10 cellular contexts compared by ENCODE assay signal in the genomic region with DNA sequence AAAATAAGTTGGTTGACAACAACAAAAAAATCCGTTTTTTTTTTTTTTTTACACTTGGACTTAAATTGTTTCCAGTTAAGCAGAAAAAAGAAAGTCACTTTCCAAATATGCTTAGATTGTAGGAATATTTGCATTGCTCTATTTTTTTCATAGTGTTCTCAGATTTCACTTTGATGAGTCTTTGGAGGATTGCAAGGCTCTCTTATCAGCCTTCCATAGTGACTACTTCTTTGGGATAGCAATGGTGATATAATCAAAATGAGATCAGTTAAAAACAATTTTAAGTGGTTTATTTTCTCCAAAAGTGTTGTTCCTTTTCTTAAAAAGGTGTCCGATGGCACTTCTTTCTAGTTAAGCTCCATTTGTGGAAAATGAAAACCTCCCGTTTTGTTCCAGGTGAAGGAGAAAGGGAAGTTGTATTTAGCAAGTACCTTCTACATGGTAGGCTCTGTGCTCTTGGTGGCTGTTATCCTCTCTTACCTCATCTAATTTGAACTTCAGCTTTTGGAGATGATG. TPM values are rescaled to one million over a fixed set of nuclear protein-coding genes. Genes with fewer than 3 reads are reported as not detected.
A peak's percentile ranks its signal among the peaks of the same experiment; 100 is the strongest.
DNase-seq lines count a peak whose midpoint lies in the region; ATAC-seq, FAIRE-seq and TF ChIP-seq lines count a peak whose summit lies in the region.
"Had no signal": no experiment of that assay in that cellular context is flagged by ENCODE, and none has a peak within 500 bp of the region (broad histone marks: within the 10 kb centered on the region; RNA-seq: fewer than 3 reads in every experiment).

No MANE protein-coding gene starts in this region.

- H3K27ac Mint-ChIP-seq in GM23338, result no peak overlapping the region
- peak overlapping the region; percentile 46 for H3K27ac Mint-ChIP-seq in activated T-helper 2 cell treated with anti-CD3 and anti-CD28 coated beads, Interferon-gamma antibody, Interleukin-2, Interleukin-4, amounts not matched to agents 10 μg/mL and 5 μg/mL and 100 μg/mL, durations not matched to agents 14 hours and 24 hours and 36 hours

- peaks cover 49% of the 10 kb centered on the region for H3K4me1 ChIP-seq in GM23338 (ENCODE audit: insufficient read depth)
- peaks cover 0 to 15% (median 9%) of the 10 kb centered on the region in 4 donors for H3K4me1 ChIP-seq in tibial artery

- no peak for FAIRE-seq in urothelium cell line (lab: Jason Lieb, UNC)
- FAIRE-seq: GM12891 had no signal

- H3K27me3 Mint-ChIP-seq in GM23338 (ENCODE audit: insufficient read depth, low read depth, poor library complexity), result peaks cover 24% of the 10 kb centered on the region
- peaks cover 5% of the 10 kb centered on the region for H3K27me3 Mint-ChIP-seq in activated T-helper 2 cell treated with anti-CD3 and anti-CD28 coated beads, Interferon-gamma antibody, Interleukin-2, Interleukin-4, amounts not matched to agents 10 μg/mL and 5 μg/mL and 100 μg/mL, durations not matched to agents 14 hours and 24 hours and 36 hours (ENCODE audit: low read depth)

- H3K27me3 ChIP-seq in AG04450 (ENCODE audit: control insufficient read depth, insufficient read depth, low read length) (no peaks in the 10 kb centered on the region), GM23338 (ENCODE audit: insufficient read depth) (peaks cover 30% of the 10 kb centered on the region), tibial artery (peaks cover 0 to 23% of the 10 kb centered on the region in 2 donors)

- intact Hi-C loops in activated T-helper 2 cell treated with anti-CD3 and anti-CD28 coated beads, Interferon-gamma antibody, Interleukin-2, Interleukin-4, amounts not matched to agents 10 μg/mL and 5 μg/mL and 100 μg/mL, durations not matched to agents 14 hours and 24 hours and 36 hours (cut with micrococcal nuclease), result loop anchor here (2.0 to 10.0 kb wide), 6 partner anchors 77 to 338 kb away; partner anchors contain the start of gene ZCCHC9
- intact Hi-C loops in tibial artery (cut with DNase I; ENCODE audit: low total_unique reads), result no loop called here

- POLR2A ChIA-PET in AG04450 (lab: Yijun Ruan, JAX), result interaction anchor here (0.7 kb wide), 1 partner anchor 10 kb away, joined by 4 read pairs; no protein-coding TSS in a partner anchor

- H2AFZ ChIP-seq in GM23338, result no peak overlapping the region

- peak overlapping the region; percentile 64 for H3K4me2 ChIP-seq in GM23338

- peak overlapping the region; percentile 21 for H3K4me3 ChIP-seq in AG04450 (ENCODE audit: low read depth, low read length)
- peak overlapping the region; percentile 19; the same call in 1 of the 2 replicates for H3K4me3 ChIP-seq in GM23338
- H3K4me3 ChIP-seq in tibial artery, result no peak overlapping the region

- H3K4me3 Mint-ChIP-seq in GM23338, result no peak overlapping the region
- peak overlapping the region; percentile 45 for H3K4me3 Mint-ChIP-seq in activated T-helper 2 cell treated with anti-CD3 and anti-CD28 coated beads, Interferon-gamma antibody, Interleukin-2, Interleukin-4, amounts not matched to agents 10 μg/mL and 5 μg/mL and 100 μg/mL, durations not matched to agents 14 hours and 24 hours and 36 hours (ENCODE audit: low read depth)

- H3K79me2 ChIP-seq in GM23338 (replicated peaks; ENCODE audit: insufficient read depth), result peaks cover 66% of the 10 kb centered on the region

- H3K9me3 Mint-ChIP-seq in GM23338, result peaks cover 5% of the 10 kb centered on the region; the same call in 1 of the 3 replicates
- no peaks in the 10 kb centered on the region for H3K9me3 Mint-ChIP-seq in activated T-helper 2 cell treated with anti-CD3 and anti-CD28 coated beads, Interferon-gamma antibody, Interleukin-2, Interleukin-4, amounts not matched to agents 10 μg/mL and 5 μg/mL and 100 μg/mL, durations not matched to agents 14 hours and 24 hours and 36 hours

- H4K20me1 ChIP-seq in GM23338 (replicated peaks; ENCODE audit: insufficient read depth), result no peaks in the 10 kb centered on the region

- in situ Hi-C loops in G401 (cut with HindIII; ENCODE audit: low sequenced_read_pairs), result no loop called here

- DNase-seq in AG04450 (ENCODE audit: low read depth, low spot score), result no peak
- no peak for DNase-seq in GM23338 (ENCODE audit: low spot score)
- DNase-seq in activated T-helper 2 cell treated with anti-CD3 and anti-CD28 coated beads, Interferon-gamma antibody, Interleukin-2, Interleukin-4, amounts not matched to agents 10 μg/mL and 5 μg/mL and 100 μg/mL, durations not matched to agents 14 hours and 24 hours and 36 hours (ENCODE audit: low spot score), result no peak
- DNase-seq in iris pigment epithelial cell (ENCODE audit: low read depth), result peak; percentile 80
- DNase-seq in stimulated activated CD4-positive, alpha-beta T cell treated with anti-CD3 and anti-CD28 coated beads, Interleukin-2, amount 100 ng/mL, for 24 hours, result no peak
- no peak for DNase-seq in tibial artery
- no peak for DNase-seq in G401 (ENCODE audit: low spot score)
- DNase-seq in urothelium cell line (ENCODE audit: low spot score), result no peak
- DNase-seq: NCI-H345 had no signal

- peaks cover 7% of the 10 kb centered on the region; the same call in 1 of the 2 replicates for H3F3A ChIP-seq in GM23338 (replicated peaks; ENCODE audit: low read depth)

- no peaks in the 10 kb centered on the region for H3K36me3 ChIP-seq in GM23338 (ENCODE audit: insufficient read depth)
- H3K36me3 ChIP-seq in tibial artery, result no peaks in the 10 kb centered on the region

- H3K9me3 ChIP-seq in AG04450 (ENCODE audit: control insufficient read depth, insufficient read depth, low read length), result no peaks in the 10 kb centered on the region
- H3K9me3 ChIP-seq in tibial artery, result no peaks in the 10 kb centered on the region

- no peak for ATAC-seq in GM23338

- peaks cover 45% of the 10 kb centered on the region for H3K4me1 Mint-ChIP-seq in GM23338
- H3K4me1 Mint-ChIP-seq in activated T-helper 2 cell treated with anti-CD3 and anti-CD28 coated beads, Interferon-gamma antibody, Interleukin-2, Interleukin-4, amounts not matched to agents 10 μg/mL and 5 μg/mL and 100 μg/mL, durations not matched to agents 14 hours and 24 hours and 36 hours (ENCODE audit: low read depth), result peaks cover 52% of the 10 kb centered on the region

- CTCF ChIA-PET in AG04450 (lab: Charles Lee), result interaction anchor here (1.0 to 1.5 kb wide), 2 partner anchors 9 to 231 kb away, joined by 3 to 7 read pairs; no protein-coding TSS in a partner anchor

- no peaks in the 10 kb centered on the region for H3K9me2 ChIP-seq in GM23338 (ENCODE audit: insufficient read depth)

- peaks cover 5% of the 10 kb centered on the region; the same call in 1 of the 3 replicates for H3K36me3 Mint-ChIP-seq in GM23338 (ENCODE audit: low read depth)
- peaks cover 10% of the 10 kb centered on the region for H3K36me3 Mint-ChIP-seq in activated T-helper 2 cell treated with anti-CD3 and anti-CD28 coated beads, Interferon-gamma antibody, Interleukin-2, Interleukin-4, amounts not matched to agents 10 μg/mL and 5 μg/mL and 100 μg/mL, durations not matched to agents 14 hours and 24 hours and 36 hours (ENCODE audit: low read depth)

- H3K27ac ChIP-seq in AG04450 (ENCODE audit: low read depth, low read length), result no peak overlapping the region
- H3K27ac ChIP-seq in GM23338 (ENCODE audit: low read depth), result peak overlapping the region; percentile 8; the same call in 1 of the 2 replicates
- no peak overlapping the region for H3K27ac ChIP-seq in tibial artery

- TF ChIP-seq CTCF in AG04450 (IDR thresholded peaks at IDR 0.05; ENCODE audit: low read depth, low read length), result no peak
- no peak for TF ChIP-seq CTCF in GM23338 (conservative IDR thresholded peaks at IDR 0.05; ENCODE audit: low read depth in 2 of 2)
- no peak for TF ChIP-seq CTCF in tibial artery (IDR thresholded peaks at IDR 0.05)

TF ChIP-seq in GM23338, 12 proteins besides CTCF, POLR2A, EP300 and RAD21:
- no peak for TF ChIP-seq STAT1 (IDR thresholded peaks at IDR 0.05; ENCODE audit: unreplicated experiment)
- no peak for TF ChIP-seq NANOG (IDR thresholded peaks at IDR 0.05; ENCODE audit: borderline replicate concordance)
- no peak for TF ChIP-seq ZNF331 (CRISPR knock-in tag; IDR thresholded peaks at IDR 0.05; ENCODE audit: low read depth)

RNA-seq across cellular contexts. Expression of gene RASGRF2, which starts 3.9 kb away (rescaled TPM):
- polyA plus RNA-seq in AG04450 (2011; rRNA removed) (18.1 and 19.5 TPM in 2 replicates), GM23338 (2016; fragmentation: Nextera tagmentation; extraction: Ambion mirVana) (4.3 and 5.0 TPM in 2 replicates)
- polyA minus RNA-seq in AG04450 (2011; rRNA and poly(A)+ RNA removed), result 29.5 and 31.6 TPM in 2 replicates
- 15.0 and 19.2 TPM in 2 replicates for total RNA-seq in GM23338 (2014; rRNA removed; shearing (Covaris generic))
- 16.1 and 19.4 TPM in 2 replicates for total RNA-seq in activated T-helper 2 cell treated with anti-CD3 and anti-CD28 coated beads, Interferon-gamma antibody, Interleukin-2, Interleukin-4, amounts not matched to agents 10 μg/mL and 5 μg/mL and 100 μg/mL, durations not matched to agents 14 hours and 24 hours and 36 hours
- total RNA-seq in G401 (2014; rRNA removed; shearing (Covaris generic)), result not detected in 2 replicates

Comparison
In these comparisons a context has a peak if more than half of its experiments do, and no peak if none do; other contexts are left out.
1. H3K4me3 ChIP-seq: peak in AG04450 (single experiment) and GM23338 (single experiment); none in tibial artery (0 of 2).
2. RNA of gene RASGRF2, which starts 3.9 kb away (total RNA-seq): 16.1 to 19.4 TPM in activated T-helper 2 cell treated with anti-CD3 and anti-CD28 coated beads, Interferon-gamma antibody, Interleukin-2, Interleukin-4, amounts not matched to agents 10 μg/mL and 5 μg/mL and 100 μg/mL, durations not matched to agents 14 hours and 24 hours and 36 hours and 15.0 to 19.2 TPM in GM23338; not detected in G401; every median in the first group is over 10 times any median in the second.